ENCODE assay signal across 1 cellular context in genomic region chr1:98906761-98907301, GRCh38.
TF ChIP-seq lines count a peak whose summit lies in the region.

No MANE protein-coding gene starts in this region.

TF ChIP-seq in IMR-90, 13 proteins besides CTCF, POLR2A, EP300 and RAD21:
- TF ChIP-seq, protein P1, sequence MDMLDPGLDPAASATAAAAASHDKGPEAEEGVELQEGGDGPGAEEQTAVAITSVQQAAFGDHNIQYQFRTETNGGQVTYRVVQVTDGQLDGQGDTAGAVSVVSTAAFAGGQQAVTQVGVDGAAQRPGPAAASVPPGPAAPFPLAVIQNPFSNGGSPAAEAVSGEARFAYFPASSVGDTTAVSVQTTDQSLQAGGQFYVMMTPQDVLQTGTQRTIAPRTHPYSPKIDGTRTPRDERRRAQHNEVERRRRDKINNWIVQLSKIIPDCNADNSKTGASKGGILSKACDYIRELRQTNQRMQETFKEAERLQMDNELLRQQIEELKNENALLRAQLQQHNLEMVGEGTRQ (IDR thresholded peaks at IDR 0.05; ENCODE audit: low read depth, low read length), result no peak
- TF ChIP-seq MAFK (IDR thresholded peaks at IDR 0.05; ENCODE audit: low read depth, low read length), result peak; percentile 74
